20 cellular contexts compared by ENCODE assay signal in genomic region chr10:132050191-132050590, GRCh38. TPM values are rescaled to one million over a fixed set of nuclear protein-coding genes. Genes with fewer than 3 reads are reported as not detected.
DNase-seq lines count a peak whose midpoint lies in the region; ATAC-seq and TF ChIP-seq lines count a peak whose summit lies in the region.
"Had no signal": no experiment of that assay in that cellular context is flagged by ENCODE, and none has a peak within 500 bp of the region (broad histone marks: within the 10 kb centered on the region; RNA-seq: fewer than 3 reads in every experiment).

No MANE protein-coding gene starts in this region.

- H3K27me3 ChIP-seq in endodermal cell (ENCODE audit: control insufficient read depth, insufficient read depth, low read length, poor library complexity, severe bottlenecking) (no peaks in the 10 kb centered on the region), spleen (replicated peaks in 1 of 7) (peaks cover 0 to 31% (median 0%) of the 10 kb centered on the region in 7 donors)

- H3K9me3 ChIP-seq in endodermal cell (ENCODE audit: control insufficient read depth, low read length) = peaks cover 25% of the 10 kb centered on the region
- H3K9me3 ChIP-seq in spleen = peaks cover 7 to 46% (median 26%) of the 10 kb centered on the region in 8 donors

- 81 to 100% methylated on average over 4 to 10 of the region's 11 CpGs for WGBS in endodermal cell (ENCODE audit: insufficient coverage in 1 of 2, insufficient read length in 1 of 2), 2 experiments
- WGBS in spleen, 5 donors = 71 to 80% (median 75%) methylated on average over 11 of the region's 11 CpGs

- no peak overlapping the region for H3K27ac Mint-ChIP-seq in endodermal cell
- H3K27ac Mint-ChIP-seq: B cell; CD4-positive, alpha-beta memory T cell; HFFc6 had no signal

- peak; percentile 17 for DNase-seq in Right ventricle myocardium superior
- no peak for DNase-seq in left cardiac atrium
- peak; percentile 40 for DNase-seq in Jurkat, Clone E6-1 (ENCODE audit: low read depth, low spot score)
- DNase-seq in endodermal cell = no peak
- peak; percentile 15 for DNase-seq in spleen
- no peak for DNase-seq in Kasumi-1 (lab: John Stamatoyannopoulos, UW)
- no peak for DNase-seq in effector CD8-positive, alpha-beta T cell (lab: John Stamatoyannopoulos, UW)
- DNase-seq: C1 segment of cervical spinal cord; Calu3; CD4-positive, alpha-beta memory T cell; COR-L47; DMS53; DMS79 treated with DMSO at 0.1 percent for 48 hours; GF-D8; GM23248; HFFc6 had no signal

- H3K4me3 Mint-ChIP-seq in endodermal cell = no peak overlapping the region
- H3K4me3 Mint-ChIP-seq: B cell; CD4-positive, alpha-beta memory T cell; HFFc6 had no signal

- no peak overlapping the region for H3K27ac ChIP-seq in endodermal cell (ENCODE audit: low read depth, low read length)
- no peak overlapping the region for H3K27ac ChIP-seq in spleen
- H3K27ac ChIP-seq: 22Rv1, GM23248 had no signal

- no peak for TF ChIP-seq POLR2A in spleen (IDR thresholded peaks at IDR 0.05)

- peaks cover 5% of the 10 kb centered on the region for H3K36me3 Mint-ChIP-seq in endodermal cell (ENCODE audit: low read depth)

- H3K27me3 Mint-ChIP-seq in endodermal cell (ENCODE audit: insufficient read depth) = peaks cover 2% of the 10 kb centered on the region

- H3K4me1 ChIP-seq in endodermal cell (ENCODE audit: control insufficient read depth, insufficient read depth, low read length) = no peaks in the 10 kb centered on the region
- H3K4me1 ChIP-seq in spleen = no peaks in the 10 kb centered on the region
- H3K4me1 ChIP-seq: HAP-1 had no signal

- H3K4me1 Mint-ChIP-seq in endodermal cell = no peaks in the 10 kb centered on the region
- H3K4me1 Mint-ChIP-seq: B cell; CD4-positive, alpha-beta memory T cell had no signal

- peaks cover 37% of the 10 kb centered on the region for H3K9me3 Mint-ChIP-seq in endodermal cell

- H3K36me3 ChIP-seq in endodermal cell (ENCODE audit: control insufficient read depth, insufficient read depth, low read length) (no peaks in the 10 kb centered on the region), spleen (no peaks in the 10 kb centered on the region)
- H3K36me3 ChIP-seq: HAP-1 had no signal

- no peak for ATAC-seq in Right ventricle myocardium superior (ENCODE audit: poor library complexity)
- ATAC-seq in left cardiac atrium = no peak
- no peak for ATAC-seq in GM21423 (IDR thresholded peaks at IDR 0.05; ENCODE audit: unreplicated experiment)

- H3K9ac ChIP-seq in endodermal cell (ENCODE audit: extremely low read depth, low read length, poor library complexity, severe bottlenecking) = no peak overlapping the region
- H3K9ac ChIP-seq: GM23248 had no signal

- peak; percentile 20 for TF ChIP-seq CTCF in endodermal cell (conservative IDR thresholded peaks at IDR 0.05)
- no peak for TF ChIP-seq CTCF in spleen (IDR thresholded peaks at IDR 0.05 in 8 of 11, conservative IDR thresholded peaks at IDR 0.05 in 3 of 11)

- intact Hi-C loops in Right ventricle myocardium superior (cut with DNase I) (no loop called here), left cardiac atrium (cut with DNase I) (no loop called here), spleen (cut with DNase I; ENCODE audit: low total_unique reads) (no loop called here)

- H3K4me3 ChIP-seq in Jurkat, Clone E6-1 (ENCODE audit: low read length) = no peak overlapping the region
- H3K4me3 ChIP-seq in endodermal cell (ENCODE audit: low read length) = no peak overlapping the region
- no peak overlapping the region for H3K4me3 ChIP-seq in spleen
- H3K4me3 ChIP-seq: GM23248, HAP-1 had no signal

RNA-seq across cellular contexts. Expression of gene JAKMIP3, which starts 15.6 kb away (rescaled TPM):
- total RNA-seq in Right ventricle myocardium superior (1.5 TPM), left cardiac atrium (1 to 10 TPM in 1 of 2 donors, under 1 TPM in 1; 0.44 to 1.1 TPM), endodermal cell (under 1 TPM; 0.95 to 0.99 TPM), spleen (under 1 TPM; 0.13 to 0.92 (median 0.44) TPM)
- 0.26 TPM for polyA plus RNA-seq in Jurkat, Clone E6-1 (2012; ENCODE audit: insufficient read depth, insufficient read length)
- 1.0 TPM for polyA plus RNA-seq in endodermal cell (2013, experiment 1 of 2)
- 0.87 TPM for polyA plus RNA-seq in endodermal cell (2013, experiment 2 of 2)
- under 1 TPM; 0.06 to 0.13 (median 0.13) TPM for polyA plus RNA-seq in spleen
- total RNA-seq: GM23248 had no signal

Comparison
In these comparisons a context has a peak if more than half of its experiments do, and no peak if none do; other contexts are left out.
1. DNase-seq: peak in Right ventricle myocardium superior (single experiment), Jurkat, Clone E6-1 (single experiment) and spleen (single experiment); none in left cardiac atrium (single experiment), endodermal cell (single experiment), Kasumi-1 (0 of 2) and effector CD8-positive, alpha-beta T cell (single experiment).